Comparison of ENCODE assay signal across 26 cellular contexts in genomic region chr16:24053325-24053946, GRCh38.
"Had no signal": no experiment of that assay in that cellular context is flagged by ENCODE, and none has a peak within 500 bp of the region (broad histone marks: within the 10 kb centered on the region; RNA-seq: fewer than 3 reads in every experiment).

No MANE protein-coding gene starts in this region.

- H3K4me1 ChIP-seq: Peyer's patch, SJSA1 had no signal

- H3K27me3 Mint-ChIP-seq: activated CD4-positive, alpha-beta memory T cell treated with anti-CD3 and anti-CD28 coated beads, Interleukin-2, amount 10 ng/mL, durations not matched to agents 7 days and 5 days; activated CD4-positive, alpha-beta T cell treated with anti-CD3 and anti-CD28 coated beads for 36 hours; activated naive CD4-positive, alpha-beta T cell treated with anti-CD3 and anti-CD28 coated beads, Interleukin-2, amount 10 ng/mL, durations not matched to agents 7 days and 5 days; activated naive CD8-positive, alpha-beta T cell treated with anti-CD3 and anti-CD28 coated beads for 36 hours; activated T-helper 17 cell treated with anti-CD3 and anti-CD28 coated beads, Interleukin-2, amount 50 U/mL, for 72 hours had no signal

- H3K27ac Mint-ChIP-seq: activated CD4-positive, alpha-beta memory T cell treated with anti-CD3 and anti-CD28 coated beads, Interleukin-2, amount 10 ng/mL, durations not matched to agents 7 days and 5 days; activated CD4-positive, alpha-beta T cell treated with anti-CD3 and anti-CD28 coated beads for 36 hours; activated naive CD4-positive, alpha-beta T cell treated with anti-CD3 and anti-CD28 coated beads, Interleukin-2, amount 10 ng/mL, durations not matched to agents 7 days and 5 days; activated naive CD8-positive, alpha-beta T cell treated with anti-CD3 and anti-CD28 coated beads for 36 hours; activated T-helper 17 cell treated with anti-CD3 and anti-CD28 coated beads, Interleukin-2, amount 50 U/mL, for 72 hours; T-helper 1 cell treated with Interleukin-12 subunit alpha and Interleukin-12 subunit beta and Interleukin-4 antibody, amounts not matched to agents 30 μg/mL and 1 μg/mL, for 36 hours had no signal

- H3K4me1 Mint-ChIP-seq: activated CD4-positive, alpha-beta T cell treated with anti-CD3 and anti-CD28 coated beads for 36 hours; activated naive CD4-positive, alpha-beta T cell treated with anti-CD3 and anti-CD28 coated beads, Interleukin-2, amount 10 ng/mL, durations not matched to agents 7 days and 5 days; activated naive CD8-positive, alpha-beta T cell treated with anti-CD3 and anti-CD28 coated beads for 36 hours had no signal

- H3K27me3 ChIP-seq: brain microvascular endothelial cell, Peyer's patch, SJSA1 had no signal

- H3K9me3 ChIP-seq: Peyer's patch, SJSA1 had no signal

- H3K27ac ChIP-seq: brain microvascular endothelial cell, cardiac muscle cell, Peyer's patch, SJSA1, VCaP had no signal

- DNase-seq: activated CD4-positive, alpha-beta memory T cell treated with anti-CD3 and anti-CD28 coated beads, Interleukin-2, amount 10 ng/mL, durations not matched to agents 7 days and 5 days; activated CD4-positive, alpha-beta T cell treated with anti-CD3 and anti-CD28 coated beads for 36 hours; activated CD4-positive, alpha-beta T cell treated with anti-CD3 and anti-CD28 coated beads, Interleukin-2, amount 50 U/mL, for 1 hour; activated CD4-positive, CD25-positive, alpha-beta regulatory T cell; activated gamma-delta T cell treated with Interleukin-2 at 50 U/mL for 16 hours; activated naive CD4-positive, alpha-beta T cell treated with anti-CD3 and anti-CD28 coated beads, Interleukin-2, amount 10 ng/mL, durations not matched to agents 7 days and 5 days; activated naive CD8-positive, alpha-beta T cell treated with anti-CD3 and anti-CD28 coated beads for 36 hours; activated T-cell treated with anti-CD3 and anti-CD28 coated beads for 4 hours; activated T-cell treated with anti-CD3 and anti-CD28 coated beads, Interleukin-2, amount 50 U/mL, for 48 hours; brain microvascular endothelial cell; Karpas-422; MM.1S; NCI-H1105; NCI-H1436; NCI-H1694 treated with DMSO at 0.1 percent for 48 hours; NCI-H2029 treated with DMSO at 0.1 percent for 48 hours; NCI-H446; NCI-H524; Peyer's patch; SHP77 had no signal

- H3K9me3 Mint-ChIP-seq: activated CD4-positive, alpha-beta memory T cell treated with anti-CD3 and anti-CD28 coated beads, Interleukin-2, amount 10 ng/mL, durations not matched to agents 7 days and 5 days; activated naive CD4-positive, alpha-beta T cell treated with anti-CD3 and anti-CD28 coated beads, Interleukin-2, amount 10 ng/mL, durations not matched to agents 7 days and 5 days; activated naive CD8-positive, alpha-beta T cell treated with anti-CD3 and anti-CD28 coated beads for 36 hours; activated T-helper 17 cell treated with anti-CD3 and anti-CD28 coated beads, Interleukin-2, amount 50 U/mL, for 72 hours; T-helper 1 cell treated with Interleukin-12 subunit alpha and Interleukin-12 subunit beta and Interleukin-4 antibody, amounts not matched to agents 30 μg/mL and 1 μg/mL, for 36 hours had no signal

- H3K4me3 Mint-ChIP-seq: activated CD4-positive, alpha-beta memory T cell treated with anti-CD3 and anti-CD28 coated beads, Interleukin-2, amount 10 ng/mL, durations not matched to agents 7 days and 5 days; activated CD4-positive, alpha-beta T cell treated with anti-CD3 and anti-CD28 coated beads for 36 hours; activated naive CD4-positive, alpha-beta T cell treated with anti-CD3 and anti-CD28 coated beads, Interleukin-2, amount 10 ng/mL, durations not matched to agents 7 days and 5 days; activated naive CD8-positive, alpha-beta T cell treated with anti-CD3 and anti-CD28 coated beads for 36 hours; activated T-helper 17 cell treated with anti-CD3 and anti-CD28 coated beads, Interleukin-2, amount 50 U/mL, for 72 hours; T-helper 1 cell treated with Interleukin-12 subunit alpha and Interleukin-12 subunit beta and Interleukin-4 antibody, amounts not matched to agents 30 μg/mL and 1 μg/mL, for 36 hours had no signal

- H3K4me3 ChIP-seq: cardiac muscle cell, Peyer's patch, SJSA1 had no signal

- H3K36me3 ChIP-seq: brain microvascular endothelial cell, cardiac muscle cell, Peyer's patch, SJSA1 had no signal

- ATAC-seq: activated CD4-positive, alpha-beta T cell treated with anti-CD3 and anti-CD28 coated beads for 36 hours; activated T-helper 17 cell treated with anti-CD3 and anti-CD28 coated beads, Interleukin-2, amount 50 U/mL, for 72 hours; SK-N-SH treated with all-trans-retinoic acid at 6 μM for 48 hours had no signal
